Comparison of ENCODE assay signal across 20 cellular contexts in genomic region chr10:19651549-19651948, GRCh38.
DNase-seq lines count a peak whose midpoint lies in the region; ATAC-seq, FAIRE-seq and TF ChIP-seq lines count a peak whose summit lies in the region.
"Had no signal": no experiment of that assay in that cellular context is flagged by ENCODE, and none has a peak within 500 bp of the region (broad histone marks: within the 10 kb centered on the region; RNA-seq: fewer than 3 reads in every experiment).

No MANE protein-coding gene starts in this region.

- H3K27ac ChIP-seq in epithelial cell of prostate (peak overlapping the region; percentile 75), trophoblast cell (ENCODE audit: low read depth, low read length) (no peak overlapping the region), pancreas (no peak overlapping the region)
- H3K27ac ChIP-seq: ascending aorta, heart left ventricle, testis had no signal

- peaks cover 2% of the 10 kb centered on the region for H3K79me2 ChIP-seq in trophoblast cell (ENCODE audit: control insufficient read depth, insufficient read depth, low read length, poor library complexity)

- no peak overlapping the region for H3K9ac ChIP-seq in trophoblast cell (ENCODE audit: low read length)

- H3K4me1 ChIP-seq in trophoblast cell (ENCODE audit: control insufficient read depth in 1 of 2, insufficient read depth in 2 of 2, low read length in 2 of 2) (peaks cover 3 to 4% of the 10 kb centered on the region in 2 experiments), pancreas (peaks cover 0 to 7% (median 5%) of the 10 kb centered on the region in 3 donors)

- no peak overlapping the region for H3K4me3 ChIP-seq in trophoblast cell (ENCODE audit: low read depth, low read length)
- no peak overlapping the region for H3K4me3 ChIP-seq in pancreas
- H3K4me3 ChIP-seq: ascending aorta, heart left ventricle, K562, testis had no signal

- H4K12ac ChIP-seq in trophoblast cell (ENCODE audit: low read depth, low read length), result peak overlapping the region; percentile 43

- no peak overlapping the region for H4K8ac ChIP-seq in trophoblast cell (ENCODE audit: low read depth, low read length)

- TF ChIP-seq CTCF in pancreas (IDR thresholded peaks at IDR 0.05), result no peak

- H3K27me3 ChIP-seq in trophoblast cell (ENCODE audit: insufficient read depth, low read length) (no peaks in the 10 kb centered on the region), pancreas (no peaks in the 10 kb centered on the region)
- H3K27me3 ChIP-seq: ascending aorta, heart left ventricle, testis had no signal

- peak overlapping the region; percentile 84 for H2AK5ac ChIP-seq in trophoblast cell (ENCODE audit: low read length)

- ATAC-seq in pancreas, result no peak
- ATAC-seq: CD8-positive, alpha-beta T cell; K562 had no signal

- H3K9me3 ChIP-seq in trophoblast cell (ENCODE audit: insufficient read depth, low read depth, low read length) (peaks cover 2% of the 10 kb centered on the region), pancreas (no peaks in the 10 kb centered on the region)
- H3K9me3 ChIP-seq: ascending aorta, testis had no signal

- peak overlapping the region; percentile 92 for H2BK120ac ChIP-seq in trophoblast cell (ENCODE audit: insufficient read depth, low read length, poor library complexity)

- peaks cover 4% of the 10 kb centered on the region for H3K79me1 ChIP-seq in trophoblast cell (ENCODE audit: low read length)

- peak overlapping the region; percentile 95 for H3K18ac ChIP-seq in trophoblast cell (ENCODE audit: low read length)

- peak overlapping the region; percentile 69 for H2BK5ac ChIP-seq in trophoblast cell (ENCODE audit: low read depth, low read length, poor library complexity)

- H3K36me3 ChIP-seq in trophoblast cell (ENCODE audit: control insufficient read depth in 1 of 2, insufficient read depth in 2 of 2, low read length in 2 of 2) (no peaks in the 10 kb centered on the region), pancreas (no peaks in the 10 kb centered on the region)
- H3K36me3 ChIP-seq: ascending aorta, heart left ventricle had no signal

- peak overlapping the region; percentile 82 for H3K14ac ChIP-seq in trophoblast cell (ENCODE audit: low read length)

- no peak overlapping the region for H3K23ac ChIP-seq in trophoblast cell (ENCODE audit: low read length)

- peak overlapping the region; percentile 64 for H3K4ac ChIP-seq in trophoblast cell (ENCODE audit: low read depth, low read length)

- H2AFZ ChIP-seq in trophoblast cell (ENCODE audit: insufficient read depth, low read length, poor library complexity), result peak overlapping the region; percentile 75

- H2BK12ac ChIP-seq in trophoblast cell (ENCODE audit: low read length), result peak overlapping the region; percentile 98

- peak overlapping the region; percentile 89 for H4K91ac ChIP-seq in trophoblast cell (ENCODE audit: low read depth, low read length)

- no peak overlapping the region for H3K4me2 ChIP-seq in trophoblast cell (ENCODE audit: low read length)

- intact Hi-C loops in pancreas (cut with DNase I), result no loop called here

- FAIRE-seq in pancreas (lab: Jason Lieb, UNC), result no peak
- FAIRE-seq: GM18507, K562 had no signal

- DNase-seq in EH (ENCODE audit: low read depth) (peak; percentile 90), MV-4-11 (lab: John Stamatoyannopoulos, UW) (peak; percentile 30), epithelial cell of prostate (ENCODE audit: low read depth, low spot score) (peak; percentile 81), trophoblast cell (peak in 1 of 2 donors; percentile 22), pancreas (no peak), NCI-H2171 (lab: John Stamatoyannopoulos, UW) (no peak), foreskin melanocyte (no peak)
- DNase-seq in activated effector memory CD4-positive, alpha-beta T cell treated with Interleukin-2 at 50 U/mL for 16 hours, result no peak
- DNase-seq: activated effector memory CD4-positive, alpha-beta T cell treated with anti-CD3 and anti-CD28 coated beads, Interleukin-2, amount 50 U/mL, for 16 hours; CD8-positive, alpha-beta T cell; effector CD8-positive, alpha-beta T cell; GDM1; heart left ventricle; left cardiac atrium; NCI-H526 treated with DMSO at 0.1 percent for 48 hours; T-helper 1 cell; testis had no signal

- no CpG with 5 or more reads among the region's 1 CpG for WGBS in trophoblast cell (ENCODE audit: extremely low coverage, insufficient coverage, insufficient read length)
- WGBS in pancreas, 2 donors, result 72 to 86% methylated on average over 1 of the region's 1 CpG

Comparison
In these comparisons a context has a peak if more than half of its experiments do, and no peak if none do; other contexts are left out.
1. DNase-seq: peak in EH (single experiment), MV-4-11 (single experiment) and epithelial cell of prostate (single experiment); none in pancreas (0 of 6), activated effector memory CD4-positive, alpha-beta T cell treated with Interleukin-2 at 50 U/mL for 16 hours (single experiment), NCI-H2171 (single experiment) and foreskin melanocyte (single experiment).